Comparison of ENCODE assay signal across 1 cellular context in genomic region chr7:123024989-123025758, GRCh38.
TF ChIP-seq lines count a peak whose summit lies in the region.

No MANE protein-coding gene starts in this region.

TF ChIP-seq in SK-N-SH, 30 proteins besides CTCF, POLR2A, EP300 and RAD21 (continued from another document):
- TF ChIP-seq ZBTB33 (IDR thresholded peaks at IDR 0.05; ENCODE audit: borderline replicate concordance, low read depth) (no peak), EZH2phosphoT487 (IDR thresholded peaks at IDR 0.05; ENCODE audit: borderline replicate concordance, low read depth) (no peak), USF2 (IDR thresholded peaks at IDR 0.05; ENCODE audit: borderline replicate concordance, low read depth, low read length) (no peak), GABPA (IDR thresholded peaks at IDR 0.05; ENCODE audit: low read depth) (no peak), IRF3 (IDR thresholded peaks at IDR 0.05; ENCODE audit: low read depth, low read length) (no peak), MEF2A (IDR thresholded peaks at IDR 0.05; ENCODE audit: borderline replicate concordance, low read depth) (no peak), USF1 (IDR thresholded peaks at IDR 0.05; ENCODE audit: borderline replicate concordance, low read depth) (no peak), TAF1 (IDR thresholded peaks at IDR 0.05; ENCODE audit: borderline replicate concordance, low read depth, low read length) (no peak), FOSL2 (IDR thresholded peaks at IDR 0.05; ENCODE audit: borderline replicate concordance, low read depth) (no peak), PBX3 (IDR thresholded peaks at IDR 0.05) (no peak), NRF1 (IDR thresholded peaks at IDR 0.05; ENCODE audit: low read depth, low read length) (no peak), MAX (IDR thresholded peaks at IDR 0.05; ENCODE audit: low read depth) (no peak), JUND (IDR thresholded peaks at IDR 0.05) (no peak)
